8 cellular contexts compared by ENCODE assay signal in the genomic region with DNA sequence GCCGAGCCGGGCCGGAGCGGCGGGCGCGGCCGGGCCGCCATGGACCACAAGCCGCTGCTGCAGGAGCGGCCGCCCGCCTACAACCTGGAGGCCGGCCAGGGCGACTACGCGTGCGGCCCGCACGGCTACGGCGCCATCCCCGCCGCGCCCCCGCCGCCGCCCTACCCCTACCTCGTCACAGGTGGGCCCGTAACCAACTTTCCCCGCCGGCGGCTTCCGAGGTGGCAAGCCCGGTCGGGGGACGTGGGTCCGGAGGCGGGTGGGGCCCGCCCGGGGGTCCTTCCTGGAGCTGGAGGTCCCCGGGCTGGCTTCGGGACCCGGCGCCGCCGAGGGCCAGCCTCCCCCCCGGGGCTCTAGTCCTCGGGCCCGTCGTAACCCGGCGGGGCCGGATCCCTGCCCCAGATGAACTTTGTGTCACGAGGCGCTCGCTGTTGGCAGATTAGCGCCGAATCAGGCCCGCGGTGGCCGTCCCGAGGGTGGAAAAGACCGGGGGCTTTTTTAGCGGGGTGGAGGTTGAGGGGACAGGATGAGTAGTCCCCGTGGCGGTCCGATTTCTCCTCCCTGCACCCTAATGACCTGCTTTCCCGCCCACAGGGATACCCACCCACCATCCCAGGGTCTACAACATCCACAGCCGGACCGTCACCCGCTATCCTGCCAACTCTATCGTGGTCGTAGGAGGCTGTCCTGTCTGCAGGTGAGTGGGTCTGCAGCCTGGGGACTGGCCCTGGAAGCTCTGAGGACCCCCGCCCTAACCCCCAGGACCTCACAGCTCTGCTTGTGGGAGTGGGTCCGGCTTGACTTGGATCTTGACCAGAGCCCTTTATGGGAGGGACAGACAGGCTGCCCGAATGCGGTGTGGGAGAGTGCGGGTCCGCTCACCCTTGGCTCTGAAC. TPM values are rescaled to one million over a fixed set of nuclear protein-coding genes. Genes with fewer than 3 reads are reported as not detected.
DNase-seq lines count a peak whose midpoint lies in the region; ATAC-seq and TF ChIP-seq lines count a peak whose summit lies in the region.

No MANE protein-coding gene starts in this region.

- H3K36me3 ChIP-seq in DND-41 (ENCODE audit: insufficient read depth, low read length) (peaks cover 47% of the 10 kb centered on the region), right atrium auricular region (no peaks in the 10 kb centered on the region)

- peak overlapping the region; percentile 100 for H3K4me2 ChIP-seq in DND-41 (ENCODE audit: insufficient read depth, low read length)

- peaks cover 53% of the 10 kb centered on the region for H3K79me2 ChIP-seq in DND-41 (ENCODE audit: insufficient read depth, low read length)

- H3K4me1 ChIP-seq in DND-41 (ENCODE audit: insufficient read depth, low read length) (peaks cover 41% of the 10 kb centered on the region), right atrium auricular region (peaks cover 0 to 47% of the 10 kb centered on the region in 2 donors)

- peak overlapping the region; percentile 46 to 96 for H3K4me3 ChIP-seq in DND-41 (ENCODE audit: low read depth in 1 of 2, low read length in 2 of 2)
- peak overlapping the region; percentile 90 to 99 for H3K4me3 ChIP-seq in right atrium auricular region
- peak overlapping the region; percentile 89 for H3K4me3 ChIP-seq in skeletal muscle cell (ENCODE audit: low read depth, low read length)

- H3K27ac ChIP-seq in DND-41 (ENCODE audit: low read length) (peak overlapping the region; percentile 79), right atrium auricular region (peak overlapping the region; percentile 98 to 99)

- ATAC-seq in DND-41 (ENCODE audit: insufficient read depth, low read depth): peak; percentile 25
- ATAC-seq in GM21360 (IDR thresholded peaks at IDR 0.05; ENCODE audit: unreplicated experiment): peak; percentile 25
- ATAC-seq in esophagus mucosa: no peak

- H4K20me1 ChIP-seq in DND-41 (ENCODE audit: insufficient read depth, low read length): peaks cover 48% of the 10 kb centered on the region

- H3K9ac ChIP-seq in DND-41 (ENCODE audit: low read depth, low read length): peak overlapping the region; percentile 83

- DNase-seq in DND-41: no peak
- peak; percentile 68 for DNase-seq in HT-29 (ENCODE audit: low spot score)
- peak; percentile 48 for DNase-seq in activated gamma-delta T cell (lab: John Stamatoyannopoulos, UW)
- no peak for DNase-seq in right atrium auricular region (ENCODE audit: low spot score)
- no peak for DNase-seq in skeletal muscle cell (ENCODE audit: low read depth)
- DNase-seq in GDM1 (lab: John Stamatoyannopoulos, UW): no peak

- H2AFZ ChIP-seq in DND-41 (ENCODE audit: low read depth, low read length): peak overlapping the region; percentile 47

- no peaks in the 10 kb centered on the region for H3K9me3 ChIP-seq in DND-41 (ENCODE audit: insufficient read depth, low read length, severe bottlenecking)
- no peaks in the 10 kb centered on the region for H3K9me3 ChIP-seq in right atrium auricular region

- H3K27me3 ChIP-seq in DND-41 (ENCODE audit: insufficient read depth, low read length, poor library complexity) (no peaks in the 10 kb centered on the region), right atrium auricular region (no peaks in the 10 kb centered on the region)

- TF ChIP-seq CTCF in DND-41 (IDR thresholded peaks at IDR 0.05; ENCODE audit: borderline replicate concordance, extremely low read depth, low read length, poor library complexity, severe bottlenecking) (no peak), right atrium auricular region (IDR thresholded peaks at IDR 0.05) (no peak)

RNA-seq across cellular contexts. Expression of a gene that starts 0.5 kb away (rescaled TPM):
- total RNA-seq in HT-29 (2014; rRNA removed; shearing (Covaris generic)): 206 and 239 TPM in 2 replicates
- total RNA-seq in right atrium auricular region: 10 to 100 TPM; 55.6 to 61.1 TPM
- 91.1 TPM for total RNA-seq in esophagus mucosa

RNA-seq across cellular contexts. Expression of a gene that starts 30.0 kb away (rescaled TPM):
- 36.2 and 47.6 TPM in 2 replicates for total RNA-seq in HT-29 (2014; rRNA removed; shearing (Covaris generic))
- total RNA-seq in right atrium auricular region (10 to 100 TPM; 11.5 to 13.9 TPM), esophagus mucosa (15.7 TPM)

Comparison
In these comparisons a context has a peak if more than half of its experiments do, and no peak if none do; other contexts are left out.
1. DNase-seq: peak in HT-29 (single experiment) and activated gamma-delta T cell (single experiment); none in DND-41 (single experiment), right atrium auricular region (single experiment), skeletal muscle cell (single experiment) and GDM1 (single experiment).
2. Peak in every context shown above with its lines, with median percentiles within 50 percentile points of each other: H3K4me3 ChIP-seq.